In genomic region chr5:140189977-140190867, GRCh38 we compare ENCODE assay signal across 12 cellular contexts. TPM values are rescaled to one million over a fixed set of nuclear protein-coding genes. Genes with fewer than 3 reads are reported as not detected.
DNase-seq lines count a peak whose midpoint lies in the region; TF ChIP-seq lines count a peak whose summit lies in the region.
"Had no signal": no experiment of that assay in that cellular context is flagged by ENCODE, and none has a peak within 500 bp of the region (broad histone marks: within the 10 kb centered on the region; RNA-seq: fewer than 3 reads in every experiment).

No MANE protein-coding gene starts in this region.

- no peak for TF ChIP-seq POLR2A in esophagus muscularis mucosa (IDR thresholded peaks at IDR 0.05; ENCODE audit: low read depth)

- 53% methylated on average over 3 of the region's 3 CpGs for WGBS in esophagus muscularis mucosa

- no peaks in the 10 kb centered on the region for H3K9me3 ChIP-seq in esophagus muscularis mucosa
- H3K9me3 ChIP-seq in mucosa of rectum (ENCODE audit: control insufficient read depth in 2 of 2, low read length in 2 of 2), result no peaks in the 10 kb centered on the region
- H3K9me3 ChIP-seq: neutrophil had no signal

- H3K27ac ChIP-seq in esophagus muscularis mucosa (replicated peaks in 1 of 4) (peak overlapping the region; percentile 11 to 54 (median 26)), mucosa of rectum (ENCODE audit: low read depth in 2 of 2, low read length in 2 of 2) (peak overlapping the region; percentile 53 to 57)
- H3K27ac ChIP-seq: neutrophil had no signal

- H3K4me1 ChIP-seq in esophagus muscularis mucosa, result peaks cover 16 to 40% (median 35%) of the 10 kb centered on the region in 4 donors
- H3K4me1 ChIP-seq in mucosa of rectum (ENCODE audit: control insufficient read depth in 2 of 2, insufficient read depth in 2 of 2, low read length in 2 of 2), result peaks cover 0 to 16% of the 10 kb centered on the region in 2 donors

- no peak overlapping the region for H3K4me3 Mint-ChIP-seq in activated naive CD4-positive, alpha-beta T cell treated with anti-CD3 and anti-CD28 coated beads, Interleukin-2, amount 10 ng/mL, durations not matched to agents 7 days and 5 days
- H3K4me3 Mint-ChIP-seq: B cell had no signal

- POLR2A ChIA-PET in GM10248 (lab: Yijun Ruan, JAX), result no interaction called here

- H3K27me3 ChIP-seq in esophagus muscularis mucosa, result no peaks in the 10 kb centered on the region
- H3K27me3 ChIP-seq in mucosa of rectum (ENCODE audit: control insufficient read depth in 2 of 2, insufficient read depth in 2 of 2, low read length in 2 of 2), result no peaks in the 10 kb centered on the region
- H3K27me3 ChIP-seq: neutrophil had no signal

- CTCF ChIA-PET in GM10248 (lab: Yijun Ruan, JAX), result interaction anchor here (0.8 to 1.5 kb wide), 5 partner anchors 17 to 415 kb away, joined by 3 read pairs; no protein-coding TSS in a partner anchor
- CTCF ChIA-PET in activated naive CD4-positive, alpha-beta T cell treated with anti-CD3 and anti-CD28 coated beads, Interleukin-2, amount 10 ng/mL, durations not matched to agents 7 days and 5 days (lab: Charles Lee), result interaction anchor here (0.6 kb wide), 1 partner anchor 194 kb away, joined by 3 read pairs; no protein-coding TSS in a partner anchor

- H3K9ac ChIP-seq in mucosa of rectum (ENCODE audit: low read depth in 1 of 2, low read length in 2 of 2), result no peak overlapping the region

- no peaks in the 10 kb centered on the region for H3K36me3 Mint-ChIP-seq in activated naive CD4-positive, alpha-beta T cell treated with anti-CD3 and anti-CD28 coated beads, Interleukin-2, amount 10 ng/mL, durations not matched to agents 7 days and 5 days

- H3K36me3 ChIP-seq in esophagus muscularis mucosa (peaks cover 4 to 9% (median 7%) of the 10 kb centered on the region in 4 donors), mucosa of rectum (ENCODE audit: control insufficient read depth in 2 of 2, insufficient read depth in 2 of 2, low read length in 2 of 2) (peaks cover 0 to 3% of the 10 kb centered on the region in 2 donors)

- H3K27ac Mint-ChIP-seq in activated naive CD4-positive, alpha-beta T cell treated with anti-CD3 and anti-CD28 coated beads, Interleukin-2, amount 10 ng/mL, durations not matched to agents 7 days and 5 days, result no peak overlapping the region
- H3K27ac Mint-ChIP-seq: B cell had no signal

- no peak overlapping the region for H3K4me3 ChIP-seq in esophagus muscularis mucosa
- no peak overlapping the region for H3K4me3 ChIP-seq in mucosa of rectum (ENCODE audit: low read length in 2 of 2)

- no peaks in the 10 kb centered on the region for H3K4me1 Mint-ChIP-seq in activated naive CD4-positive, alpha-beta T cell treated with anti-CD3 and anti-CD28 coated beads, Interleukin-2, amount 10 ng/mL, durations not matched to agents 7 days and 5 days
- H3K4me1 Mint-ChIP-seq: B cell had no signal

- DNase-seq in AG08396 (ENCODE audit: low spot score) (peak; percentile 34), RPMI7951 (ENCODE audit: low read depth) (peak; percentile 35), esophagus muscularis mucosa (ENCODE audit: extremely low spot score) (no peak), GM10248 (ENCODE audit: extremely low spot score) (no peak), GM19238 (ENCODE audit: insufficient read length, low spot score) (no peak), NCI-H1092 treated with DMSO at 0.1 percent for 48 hours (lab: John Stamatoyannopoulos, UW) (no peak)
- no peak for DNase-seq in activated naive CD4-positive, alpha-beta T cell treated with anti-CD3 and anti-CD28 coated beads, Interleukin-2, amount 10 ng/mL, durations not matched to agents 7 days and 5 days
- DNase-seq: aorta, NCI-H345 had no signal

- TF ChIP-seq EP300 in esophagus muscularis mucosa (IDR thresholded peaks at IDR 0.05), result no peak

- no peak for TF ChIP-seq CTCF in esophagus muscularis mucosa (IDR thresholded peaks at IDR 0.05)
- TF ChIP-seq CTCF in GM10248 (IDR thresholded peaks at IDR 0.05; ENCODE audit: control extremely low read depth, extremely low read depth, low read depth, missing control alignments), result no peak

- H3K27me3 Mint-ChIP-seq in activated naive CD4-positive, alpha-beta T cell treated with anti-CD3 and anti-CD28 coated beads, Interleukin-2, amount 10 ng/mL, durations not matched to agents 7 days and 5 days, result peaks cover 5% of the 10 kb centered on the region
- H3K27me3 Mint-ChIP-seq: B cell had no signal

- intact Hi-C loops in esophagus muscularis mucosa (cut with DNase I), result loop anchor here (5.0 kb wide), 1 partner anchor 37 kb away; no protein-coding TSS in a partner anchor

- no peaks in the 10 kb centered on the region for H3K9me3 Mint-ChIP-seq in activated naive CD4-positive, alpha-beta T cell treated with anti-CD3 and anti-CD28 coated beads, Interleukin-2, amount 10 ng/mL, durations not matched to agents 7 days and 5 days

RNA-seq across cellular contexts. Expression of gene CYSTM1, which starts 15.2 kb away (rescaled TPM):
- total RNA-seq in RPMI7951 (2014; rRNA removed; shearing (Covaris generic)), result 22.4 and 29.1 TPM in 2 replicates
- total RNA-seq in esophagus muscularis mucosa, result 10 to 100 TPM; 54.0 to 81.0 (median 67.8) TPM

Comparison
In these comparisons a context has a peak if more than half of its experiments do, and no peak if none do; other contexts are left out.
1. DNase-seq: peak in AG08396 (single experiment) and RPMI7951 (single experiment); none in esophagus muscularis mucosa (single experiment), GM10248 (single experiment), activated naive CD4-positive, alpha-beta T cell treated with anti-CD3 and anti-CD28 coated beads, Interleukin-2, amount 10 ng/mL, durations not matched to agents 7 days and 5 days (single experiment), GM19238 (single experiment) and NCI-H1092 treated with DMSO at 0.1 percent for 48 hours (single experiment).